24 cellular contexts compared by ENCODE assay signal in genomic region chr5:168011096-168011495, GRCh38.
DNase-seq lines count a peak whose midpoint lies in the region; ATAC-seq, FAIRE-seq and TF ChIP-seq lines count a peak whose summit lies in the region.
"Had no signal": no experiment of that assay in that cellular context is flagged by ENCODE, and none has a peak within 500 bp of the region (broad histone marks: within the 10 kb centered on the region; RNA-seq: fewer than 3 reads in every experiment).

No MANE protein-coding gene starts in this region.

- no peak overlapping the region for H2AFZ ChIP-seq in H1 (ENCODE audit: low read length)
- H2AFZ ChIP-seq: GM23338 had no signal

- H3K56ac ChIP-seq in H1 (replicated peaks; ENCODE audit: insufficient read length, low read depth, low read length): no peak overlapping the region

- H3K23ac ChIP-seq in H1 (ENCODE audit: insufficient read length): no peak overlapping the region

- no peak overlapping the region for H4K91ac ChIP-seq in H1 (replicated peaks; ENCODE audit: insufficient read length, low read length)

- H3K9ac ChIP-seq in H1 (replicated peaks in 1 of 4; ENCODE audit: extremely low read depth in 1 of 4, low read depth in 3 of 4, low read length in 3 of 4): no peak overlapping the region
- H3K9ac ChIP-seq: BLaER1 treated with 17β-estradiol and CSF1 and Interleukin-3, amounts not matched to agents 10 nM and 100 nM had no signal

- no peaks in the 10 kb centered on the region for H3K79me1 ChIP-seq in H1 (ENCODE audit: low read depth, low read length)

- ATAC-seq in right cardiac atrium (no peak), left cardiac atrium (no peak)
- ATAC-seq: A549, GM23338 had no signal

- H3K23me2 ChIP-seq in H1 (ENCODE audit: low read depth, low read length): no peaks in the 10 kb centered on the region; the same call in 1 of the 2 replicates

- H3K4me3 ChIP-seq in right cardiac atrium (ENCODE audit: low read length) (no peak overlapping the region), H1 (ENCODE audit: extremely low read depth in 1 of 4, insufficient read depth in 2 of 4, low read depth in 3 of 4, low read length in 4 of 4) (no peak overlapping the region)
- H3K4me3 ChIP-seq: A549; BLaER1 treated with 17β-estradiol and CSF1 and Interleukin-3, amounts not matched to agents 10 nM and 100 nM; GM23338; HAP-1 had no signal

- no peak overlapping the region for H3K18ac ChIP-seq in H1 (ENCODE audit: extremely low read depth, low read length)

- no peak overlapping the region for H2BK12ac ChIP-seq in H1 (ENCODE audit: low read depth, low read length)

- H2BK5ac ChIP-seq in H1 (ENCODE audit: low read depth, low read length): no peak overlapping the region

- no peak for DNase-seq in right cardiac atrium
- no peak for DNase-seq in left cardiac atrium
- DNase-seq in GM04503 (ENCODE audit: low read depth): peak; percentile 51
- no peak for DNase-seq in H1 (ENCODE audit: low read depth in 1 of 2, low spot score in 2 of 2)
- DNase-seq in NCI-H345 treated with DMSO at 0.1 percent for 48 hours (lab: John Stamatoyannopoulos, UW; ENCODE audit: unreplicated experiment): no peak
- DNase-seq in HT-29 (ENCODE audit: low spot score): no peak
- no peak for DNase-seq in HCEC 1CT
- DNase-seq: 8988T; ACHN; AML-193; BE2C; CD4-positive, alpha-beta T cell; CD8-positive, alpha-beta memory T cell; DMS 273 treated with DMSO at 0.1 percent for 48 hours; DMS79; EL; GDM1 had no signal

- no peak overlapping the region for H2BK15ac ChIP-seq in H1 (ENCODE audit: low read length)

- TF ChIP-seq RAD21 in H1 (IDR thresholded peaks at IDR 0.05 in 1 of 2, conservative IDR thresholded peaks at IDR 0.05 in 1 of 2; ENCODE audit: low read depth in 2 of 2, low read length in 2 of 2): no peak

- no peak overlapping the region for H2BK120ac ChIP-seq in H1 (replicated peaks; ENCODE audit: low read depth, low read length)

- H3K14ac ChIP-seq in H1 (ENCODE audit: insufficient read length): no peak overlapping the region

- CTCF ChIA-PET in H1 (lab: Charles Lee; ENCODE audit: partially characterized antibody): interaction anchor here (1.1 kb wide), 1 partner anchor 31 kb away, joined by 4 read pairs; no protein-coding TSS in a partner anchor

- TF ChIP-seq POLR2A in H1 (IDR thresholded peaks at IDR 0.05; ENCODE audit: control extremely low read depth in 1 of 2, low read depth in 2 of 2, low read length in 2 of 2): no peak

- no peak overlapping the region for H4K5ac ChIP-seq in H1 (ENCODE audit: insufficient read length, low read depth, low read length)

- intact Hi-C loops in right cardiac atrium (cut with DNase I) (no loop called here), left cardiac atrium (cut with DNase I) (no loop called here)

- TF ChIP-seq CTCF in H1 (IDR thresholded peaks at IDR 0.05; ENCODE audit: control extremely low read depth in 1 of 3, insufficient read depth in 1 of 3, low read depth in 1 of 3, low read length in 3 of 3): no peak

- H3K4me1 ChIP-seq in right cardiac atrium (ENCODE audit: control insufficient read depth, insufficient read depth, low read length) (no peaks in the 10 kb centered on the region), H1 (replicated peaks in 1 of 4; ENCODE audit: control insufficient read depth in 3 of 4, insufficient read depth in 4 of 4, low read length in 3 of 4) (no peaks in the 10 kb centered on the region)
- H3K4me1 ChIP-seq: A549, BE2C, HAP-1 had no signal

- WGBS in right cardiac atrium: 70% methylated on average over 6 of the region's 6 CpGs
- 85% methylated on average over 6 of the region's 6 CpGs; no CpG with 5 or more reads in 1 of the 2 experiments for WGBS in H1 (ENCODE audit: extremely low coverage in 1 of 2, insufficient coverage in 1 of 2, insufficient read length in 1 of 2, insufficient replicate concordance in 2 of 2, low coverage in 1 of 2, low lambda C conversion rate in 2 of 2, missing lambda C conversion rate in 1 of 2), 2 experiments

- H3K36me3 ChIP-seq in H1 (ENCODE audit: control insufficient read depth in 2 of 4, insufficient read depth in 4 of 4, low read length in 3 of 4): no peaks in the 10 kb centered on the region
- H3K36me3 ChIP-seq: BE2C, HAP-1 had no signal

- H3K9me3 ChIP-seq in right cardiac atrium (ENCODE audit: control insufficient read depth, low read length): no peaks in the 10 kb centered on the region
- H3K9me3 ChIP-seq in H1 (ENCODE audit: insufficient read depth in 2 of 2, low read depth in 1 of 2, low read length in 1 of 2): no peaks in the 10 kb centered on the region
- H3K9me3 ChIP-seq: A549; BE2C; BLaER1 treated with 17β-estradiol and CSF1 and Interleukin-3, amounts not matched to agents 10 nM and 100 nM; HAP-1 had no signal

- no peak overlapping the region for H3K4ac ChIP-seq in H1 (replicated peaks; ENCODE audit: insufficient read length, low read depth, low read length)

- FAIRE-seq in H1 (lab: Jason Lieb, UNC): peak; percentile 24
- FAIRE-seq: A549, D721Med, GM12892, H54 had no signal

- TF ChIP-seq EP300 in H1 (IDR thresholded peaks at IDR 0.05; ENCODE audit: borderline replicate concordance in 1 of 2, low read depth in 2 of 2, low read length in 2 of 2): no peak

- no peaks in the 10 kb centered on the region for H4K20me1 ChIP-seq in H1 (replicated peaks in 1 of 2; ENCODE audit: control insufficient read depth in 1 of 2, insufficient read depth in 2 of 2, low read length in 2 of 2)
- H4K20me1 ChIP-seq: BLaER1 treated with 17β-estradiol and CSF1 and Interleukin-3, amounts not matched to agents 10 nM and 100 nM had no signal

- no peaks in the 10 kb centered on the region for H3K79me2 ChIP-seq in H1 (ENCODE audit: control insufficient read depth in 1 of 2, insufficient read depth in 2 of 2, low read length in 2 of 2)

- no peak overlapping the region for H3K4me2 ChIP-seq in H1 (ENCODE audit: insufficient read depth in 1 of 2, low read depth in 2 of 2, low read length in 2 of 2)
- H3K4me2 ChIP-seq: A549; BLaER1 treated with 17β-estradiol and CSF1 and Interleukin-3, amounts not matched to agents 10 nM and 100 nM; GM23338 had no signal

- H2BK20ac ChIP-seq in H1 (ENCODE audit: low read length): no peak overlapping the region

- POLR2A ChIA-PET in H1 (lab: Charles Lee; ENCODE audit: partially characterized antibody): no interaction called here

- H3K27me3 ChIP-seq in right cardiac atrium (ENCODE audit: control insufficient read depth, insufficient read depth) (no peaks in the 10 kb centered on the region), H1 (replicated peaks in 1 of 4; ENCODE audit: control insufficient read depth in 3 of 4, extremely low read depth in 1 of 4, insufficient read depth in 3 of 4, low read length in 3 of 4) (no peaks in the 10 kb centered on the region)
- H3K27me3 ChIP-seq: BE2C; BLaER1 treated with 17β-estradiol and CSF1 and Interleukin-3, amounts not matched to agents 10 nM and 100 nM had no signal

- H2AK5ac ChIP-seq in H1 (ENCODE audit: low read depth, low read length): no peak overlapping the region

- H3K27ac ChIP-seq in right cardiac atrium (ENCODE audit: low read length): peak overlapping the region; percentile 25
- H3K27ac ChIP-seq in H1 (ENCODE audit: low read depth, low read length): no peak overlapping the region
- H3K27ac ChIP-seq: A549; BLaER1 treated with 17β-estradiol and CSF1 and Interleukin-3, amounts not matched to agents 10 nM and 100 nM had no signal

- H4K8ac ChIP-seq in H1 (ENCODE audit: extremely low read depth, insufficient read depth, low read length): no peak overlapping the region

TF ChIP-seq in H1, 55 proteins besides CTCF, POLR2A, EP300 and RAD21:
- no peak for TF ChIP-seq NRF1 (IDR thresholded peaks at IDR 0.05; ENCODE audit: low read depth, low read length)
- no peak for TF ChIP-seq USF2 (IDR thresholded peaks at IDR 0.05; ENCODE audit: low read length)
- TF ChIP-seq TCF12 (IDR thresholded peaks at IDR 0.05; ENCODE audit: low read depth, low read length): no peak
- TF ChIP-seq TAF7 (optimal IDR thresholded peaks at IDR 0.05; ENCODE audit: borderline replicate concordance, low read depth, low read length): no peak
- TF ChIP-seq SP2 (IDR thresholded peaks at IDR 0.05; ENCODE audit: low read length): no peak
- TF ChIP-seq CTBP2 (IDR thresholded peaks at IDR 0.05; ENCODE audit: borderline replicate concordance, insufficient read depth, insufficient read length, low read length): no peak
- no peak for TF ChIP-seq CEBPB (IDR thresholded peaks at IDR 0.05; ENCODE audit: low read depth, low read length)
- no peak for TF ChIP-seq CBX5 (IDR thresholded peaks at IDR 0.05; ENCODE audit: low read depth, low read length)
- no peak for TF ChIP-seq ATF3 (IDR thresholded peaks at IDR 0.05; ENCODE audit: insufficient read depth, low read depth, low read length)
